ENCODE assay signal across 9 cellular contexts in genomic region chr11:6474423-6474792, GRCh38. TPM values are rescaled to one million over a fixed set of nuclear protein-coding genes. Genes with fewer than 3 reads are reported as not detected.
DNase-seq lines count a peak whose midpoint lies in the region; ATAC-seq and TF ChIP-seq lines count a peak whose summit lies in the region.
"Had no signal": no experiment of that assay in that cellular context is flagged by ENCODE, and none has a peak within 500 bp of the region (broad histone marks: within the 10 kb centered on the region; RNA-seq: fewer than 3 reads in every experiment).

No MANE protein-coding gene starts in this region.

- TF ChIP-seq POLR2A in heart left ventricle (IDR thresholded peaks at IDR 0.05) = no peak

- H3K36me3 Mint-ChIP-seq in MCF 10A (ENCODE audit: insufficient read depth, unreplicated experiment) = peaks cover 18% of the 10 kb centered on the region

- CTCF ChIA-PET in MCF 10A (lab: Yijun Ruan, JAX) = interaction anchor here (0.6 to 3.2 kb wide), 5 partner anchors 32 to 146 kb away, joined by 3 to 22 read pairs (median 3); no protein-coding TSS in a partner anchor

- H3K27me3 Mint-ChIP-seq in MCF 10A (ENCODE audit: insufficient read depth, unreplicated experiment) = no peaks in the 10 kb centered on the region

- H3K4me1 ChIP-seq in heart left ventricle (peaks cover 0 to 28% (median 15%) of the 10 kb centered on the region in 12 donors), mesodermal cell (ENCODE audit: control insufficient read depth, insufficient read depth, low read length, poor library complexity, severe bottlenecking) (peaks cover 15% of the 10 kb centered on the region), urinary bladder (ENCODE audit: insufficient read depth) (no peaks in the 10 kb centered on the region)

- H3K27me3 ChIP-seq in heart left ventricle = no peaks in the 10 kb centered on the region

- intact Hi-C loops in heart left ventricle (cut with DNase I) (loop anchor here in 3 of 10 donors (2.0 to 10.0 kb wide), 4 partner anchors 82 to 240 kb away; partner anchors contain the start of genes SMPD1 (in 2 of the 3), CNGA4 (in 1 of the 3), FHIP1B (in 1 of the 3) and MRPL17 (in 1 of the 3)), left ventricle myocardium superior (cut with micrococcal nuclease) (no loop called here), MCF 10A (cut with micrococcal nuclease) (loop anchor here (10.0 kb wide), 1 partner anchor 130 kb away; the partner anchor contains the start of genes ILK and RRP8)

- 32 to 52% (median 36%) methylated on average over 6 of the region's 6 CpGs for WGBS in heart left ventricle, 4 donors
- WGBS in mesodermal cell (ENCODE audit: insufficient coverage in 2 of 2), 2 experiments = 60 to 75% methylated on average over 1 of the region's 6 CpGs
- 19% methylated on average over 6 of the region's 6 CpGs for WGBS in urinary bladder

- ATAC-seq in heart left ventricle = no peak
- ATAC-seq in left ventricle myocardium superior = no peak
- no peak for ATAC-seq in HG02759 (IDR thresholded peaks at IDR 0.05; ENCODE audit: unreplicated experiment)
- ATAC-seq in HG02870 (IDR thresholded peaks at IDR 0.05; ENCODE audit: unreplicated experiment) = no peak

- H3K36me3 ChIP-seq in heart left ventricle = peaks cover 0 to 31% (median 25%) of the 10 kb centered on the region in 9 donors
- H3K36me3 ChIP-seq in mesodermal cell (ENCODE audit: control insufficient read depth, insufficient read depth, low read length) = peaks cover 35% of the 10 kb centered on the region
- no peaks in the 10 kb centered on the region for H3K36me3 ChIP-seq in urinary bladder (ENCODE audit: insufficient read depth)

- POLR2A ChIA-PET in MCF 10A (lab: Yijun Ruan, JAX) = interaction anchor here (1.1 to 3.4 kb wide), 6 partner anchors 7 to 224 kb away, joined by 3 to 14 read pairs (median 6); partner anchors contain the start of genes ARFIP2, SMPD1 and TIMM10B

- BruUV-seq in MCF 10A (replicated peaks; lab: Mats Ljungman, UMichigan) = no TSS peak

- peak overlapping the region; percentile 84 to 97 (median 92) for H3K27ac ChIP-seq in heart left ventricle
- H3K27ac ChIP-seq in mesodermal cell (ENCODE audit: low read depth, low read length, severe bottlenecking) = peak overlapping the region; percentile 92
- peak overlapping the region; percentile 95 for H3K27ac ChIP-seq in urinary bladder (ENCODE audit: low read depth)

- H3K9me3 ChIP-seq in heart left ventricle = no peaks in the 10 kb centered on the region
- H3K9me3 ChIP-seq in mesodermal cell (ENCODE audit: control insufficient read depth, low read length) = no peaks in the 10 kb centered on the region

- no peaks in the 10 kb centered on the region for H3K9me3 Mint-ChIP-seq in MCF 10A (ENCODE audit: unreplicated experiment)

- H3K27ac Mint-ChIP-seq in MCF 10A (ENCODE audit: low read depth, unreplicated experiment) = peak overlapping the region; percentile 87

- no peak for DNase-seq in heart left ventricle
- DNase-seq in left ventricle myocardium superior = no peak
- no peak for DNase-seq in MCF 10A (ENCODE audit: unreplicated experiment)
- no peak for DNase-seq in NCI-H2029 treated with DMSO at 0.1 percent for 48 hours (lab: John Stamatoyannopoulos, UW)
- DNase-seq: GF-D8 had no signal

- peaks cover 11% of the 10 kb centered on the region for H3K4me1 Mint-ChIP-seq in MCF 10A (ENCODE audit: insufficient read depth, unreplicated experiment)

- peak overlapping the region; percentile 47 to 99 (median 86) for H3K4me3 ChIP-seq in heart left ventricle
- H3K4me3 ChIP-seq in mesodermal cell (ENCODE audit: extremely low read depth, insufficient read depth, low read length, poor library complexity, severe bottlenecking) = peak overlapping the region; percentile 74
- peak overlapping the region; percentile 72 for H3K4me3 ChIP-seq in urinary bladder (ENCODE audit: low read depth, low read length)

- TF ChIP-seq CTCF in heart left ventricle (IDR thresholded peaks at IDR 0.05) = no peak
- TF ChIP-seq CTCF in MCF 10A (IDR thresholded peaks at IDR 0.05; ENCODE audit: unreplicated experiment) = no peak

- H3K4me3 Mint-ChIP-seq in MCF 10A (ENCODE audit: unreplicated experiment) = peak overlapping the region; percentile 83

RNA-seq across cellular contexts. Expression of gene TRIM3, which starts 0.7 kb away (rescaled TPM):
- total RNA-seq in heart left ventricle = 10 to 100 TPM in 6 of 9 donors, 1 to 10 TPM in 3; 7.7 to 18.8 (median 10.4) TPM
- polyA plus RNA-seq in heart left ventricle = 10 to 100 TPM in 1 of 2 donors, 1 to 10 TPM in 1; 9.8 to 14.7 TPM
- total RNA-seq in left ventricle myocardium superior = 14.4 TPM
- total RNA-seq in MCF 10A (2022) = 7.3 and 7.4 TPM in 2 replicates
- polyA plus RNA-seq in mesodermal cell (2013, experiment 1 of 2) = 17.5 TPM
- polyA plus RNA-seq in mesodermal cell (2013, experiment 2 of 2) = 16.4 TPM
- total RNA-seq in urinary bladder = 17.7 TPM
- polyA plus RNA-seq in urinary bladder = 29.7 TPM

RNA-seq across cellular contexts. Expression of gene ARFIP2, which starts 6.7 kb away (rescaled TPM):
- total RNA-seq in heart left ventricle = 10 to 100 TPM; 10.7 to 24.9 (median 18.9) TPM
- polyA plus RNA-seq in heart left ventricle = 10 to 100 TPM; 14.0 to 36.7 TPM
- 15.2 TPM for total RNA-seq in left ventricle myocardium superior
- 76.3 and 96.0 TPM in 2 replicates for total RNA-seq in MCF 10A (2022)
- 41.4 TPM for polyA plus RNA-seq in mesodermal cell (2013, experiment 1 of 2)
- 44.9 TPM for polyA plus RNA-seq in mesodermal cell (2013, experiment 2 of 2)
- 25.6 TPM for total RNA-seq in urinary bladder
- 34.1 TPM for polyA plus RNA-seq in urinary bladder

RNA-seq across cellular contexts. Expression of gene TIMM10B, which starts 6.9 kb away (rescaled TPM):
- total RNA-seq in heart left ventricle = 10 to 100 TPM; 13.2 to 26.9 (median 16.1) TPM
- 10 to 100 TPM in 1 of 2 donors, 1 to 10 TPM in 1; 9.5 to 24.1 TPM for polyA plus RNA-seq in heart left ventricle
- 17.9 TPM for total RNA-seq in left ventricle myocardium superior
- total RNA-seq in MCF 10A (2022) = 36.2 and 42.1 TPM in 2 replicates
- 23.6 TPM for polyA plus RNA-seq in mesodermal cell (2013, experiment 1 of 2)
- 19.0 TPM for polyA plus RNA-seq in mesodermal cell (2013, experiment 2 of 2)
- 25.9 TPM for total RNA-seq in urinary bladder
- 35.1 TPM for polyA plus RNA-seq in urinary bladder

RNA-seq across cellular contexts. Expression of gene DNHD1, which starts 22.7 kb away (rescaled TPM):
- total RNA-seq in heart left ventricle (1 to 10 TPM; 3.9 to 9.4 (median 5.4) TPM), left ventricle myocardium superior (5.5 TPM), MCF 10A (2022) (18.3 and 26.5 TPM in 2 replicates), urinary bladder (13.4 TPM)
- polyA plus RNA-seq in heart left ventricle (1 to 10 TPM; 2.2 to 6.0 TPM), urinary bladder (3.7 TPM)
- polyA plus RNA-seq in mesodermal cell (2013, experiment 1 of 2) = 8.9 TPM
- 7.0 TPM for polyA plus RNA-seq in mesodermal cell (2013, experiment 2 of 2)

RNA-seq across cellular contexts. Expression of gene HPX, which starts 33.6 kb away (rescaled TPM):
- 1 to 10 TPM in 1 of 9 donors, under 1 TPM in 3, not detected in 5; 0.17 to 1.5 (median 0.35) TPM for total RNA-seq in heart left ventricle
- under 1 TPM; 0.33 to 0.46 TPM for polyA plus RNA-seq in heart left ventricle
- not detected for total RNA-seq in left ventricle myocardium superior
- 0.71 and 0.75 TPM in 2 replicates for total RNA-seq in MCF 10A (2022)
- polyA plus RNA-seq in mesodermal cell (2013, experiment 1 of 2) = 0.66 TPM
- polyA plus RNA-seq in mesodermal cell (2013, experiment 2 of 2) = 1.4 TPM
- 1.1 TPM for total RNA-seq in urinary bladder
- 3.3 TPM for polyA plus RNA-seq in urinary bladder
